ENCODE assay signal across 9 cellular contexts in genomic region chr12:63844391-63845341, GRCh38. TPM values are rescaled to one million over a fixed set of nuclear protein-coding genes. Genes with fewer than 3 reads are reported as not detected.
DNase-seq lines count a peak whose midpoint lies in the region; ATAC-seq and TF ChIP-seq lines count a peak whose summit lies in the region.
"Had no signal": no experiment of that assay in that cellular context is flagged by ENCODE, and none has a peak within 500 bp of the region (broad histone marks: within the 10 kb centered on the region; RNA-seq: fewer than 3 reads in every experiment).

SRGAP1 (plus strand) TSS chr12:63844700; CDS start chr12:63844817, 117 bp downstream.

- peak within 1 kb of the TSS; percentile 98 for H3K9ac ChIP-seq in fibroblast of lung (ENCODE audit: insufficient read depth, low read length)

- H3K9me3 ChIP-seq in fibroblast of lung (ENCODE audit: control insufficient read depth, insufficient read depth, low read depth, low read length), result no peaks in the 10 kb centered on the region

- H2AFZ ChIP-seq in GM23338 (peak within 1 kb of the TSS; percentile 100), fibroblast of lung (ENCODE audit: low read length) (peak within 1 kb of the TSS; percentile 66)

- H3F3A ChIP-seq in GM23338 (replicated peaks; ENCODE audit: low read depth), result 0 out of 2 replicates have a peak, but pooled peaks cover 7% of the 10 kb centered on the region

- DNase-seq in NCI-H1694 treated with DMSO at 0.1 percent for 48 hours (lab: John Stamatoyannopoulos, UW) (peak; percentile 12), NCI-H1694 (lab: John Stamatoyannopoulos, UW) (no peak), GM23338 (ENCODE audit: low spot score) (peak; percentile 63), NCI-H1092 (lab: John Stamatoyannopoulos, UW) (peak; percentile 33), UCSD-AML1 (lab: John Stamatoyannopoulos, UW; ENCODE audit: unreplicated experiment) (peak; percentile 38), fibroblast of lung (ENCODE audit: low read depth in 2 of 2) (peak; percentile 72 to 86), mucosa of gallbladder (ENCODE audit: low spot score) (peak; percentile 45), type B pancreatic cell (ENCODE audit: extremely low spot score, unreplicated experiment) (peak; percentile 75)
- DNase-seq: DND-41 had no signal

- 0 out of 2 replicates have a peak within 1 kb of the TSS, but pooled peaks have one; percentile 36 for H3K27ac ChIP-seq in GM23338 (ENCODE audit: low read depth)
- H3K27ac ChIP-seq in fibroblast of lung (ENCODE audit: insufficient read depth, low read length), result peak within 1 kb of the TSS; percentile 95

- H3K36me3 Mint-ChIP-seq in GM23338 (ENCODE audit: low read depth), result peaks cover 2% of the 10 kb centered on the region; the same call in 1 of the 3 replicates
- peaks cover 3% of the 10 kb centered on the region for H3K36me3 Mint-ChIP-seq in type B pancreatic cell

- no peaks in the 10 kb centered on the region; the same call in 2 of the 3 replicates for H3K9me3 Mint-ChIP-seq in GM23338
- no peaks in the 10 kb centered on the region for H3K9me3 Mint-ChIP-seq in type B pancreatic cell

- H3K4me3 Mint-ChIP-seq in GM23338 (peak within 1 kb of the TSS; percentile 95), type B pancreatic cell (peak within 1 kb of the TSS; percentile 100)

- TF ChIP-seq CTCF in GM23338 (conservative IDR thresholded peaks at IDR 0.05; ENCODE audit: low read depth in 2 of 2) (no peak), fibroblast of lung (conservative IDR thresholded peaks at IDR 0.05 in 1 of 2, IDR thresholded peaks at IDR 0.05 in 1 of 2; ENCODE audit: low read depth in 1 of 2, low read length in 2 of 2) (peak; percentile 19 to 44), type B pancreatic cell (conservative IDR thresholded peaks at IDR 0.05) (no peak)

- peaks cover 20% of the 10 kb centered on the region for H3K27me3 ChIP-seq in GM23338 (ENCODE audit: insufficient read depth)
- no peaks in the 10 kb centered on the region for H3K27me3 ChIP-seq in fibroblast of lung (ENCODE audit: control insufficient read depth, insufficient read depth, low read length)

- H3K4me1 Mint-ChIP-seq in GM23338 (peaks cover 20% of the 10 kb centered on the region), type B pancreatic cell (ENCODE audit: unreplicated experiment) (peaks cover 33% of the 10 kb centered on the region)

- no peaks in the 10 kb centered on the region for H3K9me2 ChIP-seq in GM23338 (ENCODE audit: insufficient read depth)

- H3K27ac Mint-ChIP-seq in GM23338, result no peak within 1 kb of the TSS; the same call in 1 of the 2 replicates
- peak within 1 kb of the TSS; percentile 87 for H3K27ac Mint-ChIP-seq in type B pancreatic cell

- H3K79me2 ChIP-seq in GM23338 (replicated peaks; ENCODE audit: insufficient read depth) (peaks cover 47% of the 10 kb centered on the region), fibroblast of lung (ENCODE audit: control insufficient read depth, insufficient read depth, low read length) (peaks cover 55% of the 10 kb centered on the region)

- H3K4me1 ChIP-seq in GM23338 (ENCODE audit: insufficient read depth), result peaks cover 16% of the 10 kb centered on the region
- peaks cover 5% of the 10 kb centered on the region for H3K4me1 ChIP-seq in fibroblast of lung (ENCODE audit: control insufficient read depth, extremely low read depth, insufficient read depth, low read length)

- peak within 1 kb of the TSS; percentile 99 for H3K4me3 ChIP-seq in GM23338
- peak within 1 kb of the TSS; percentile 84 to 98 (median 93) for H3K4me3 ChIP-seq in fibroblast of lung (replicated peaks in 1 of 4; ENCODE audit: control extremely low read depth in 1 of 4, insufficient read depth in 1 of 4, low read depth in 3 of 4, low read length in 4 of 4)

- no peak for ATAC-seq in GM23338

- H3K4me2 ChIP-seq in GM23338 (peak within 1 kb of the TSS; percentile 100), fibroblast of lung (ENCODE audit: extremely low read depth, insufficient read depth, low read length) (peak within 1 kb of the TSS; percentile 90)

- H4K20me1 ChIP-seq in GM23338 (replicated peaks; ENCODE audit: insufficient read depth), result peaks cover 4% of the 10 kb centered on the region
- no peaks in the 10 kb centered on the region for H4K20me1 ChIP-seq in fibroblast of lung (ENCODE audit: control insufficient read depth, extremely low read depth, insufficient read depth, low read length)

- H3K27me3 Mint-ChIP-seq in GM23338 (ENCODE audit: insufficient read depth, low read depth, poor library complexity) (peaks cover 8% of the 10 kb centered on the region), type B pancreatic cell (no peaks in the 10 kb centered on the region)

- H3K36me3 ChIP-seq in GM23338 (ENCODE audit: insufficient read depth) (no peaks in the 10 kb centered on the region), fibroblast of lung (ENCODE audit: control insufficient read depth, insufficient read depth, low read length) (peaks cover 2% of the 10 kb centered on the region)

TF ChIP-seq in GM23338, 12 proteins besides CTCF, POLR2A, EP300 and RAD21 (continues in another document):
- TF ChIP-seq, protein P1, sequence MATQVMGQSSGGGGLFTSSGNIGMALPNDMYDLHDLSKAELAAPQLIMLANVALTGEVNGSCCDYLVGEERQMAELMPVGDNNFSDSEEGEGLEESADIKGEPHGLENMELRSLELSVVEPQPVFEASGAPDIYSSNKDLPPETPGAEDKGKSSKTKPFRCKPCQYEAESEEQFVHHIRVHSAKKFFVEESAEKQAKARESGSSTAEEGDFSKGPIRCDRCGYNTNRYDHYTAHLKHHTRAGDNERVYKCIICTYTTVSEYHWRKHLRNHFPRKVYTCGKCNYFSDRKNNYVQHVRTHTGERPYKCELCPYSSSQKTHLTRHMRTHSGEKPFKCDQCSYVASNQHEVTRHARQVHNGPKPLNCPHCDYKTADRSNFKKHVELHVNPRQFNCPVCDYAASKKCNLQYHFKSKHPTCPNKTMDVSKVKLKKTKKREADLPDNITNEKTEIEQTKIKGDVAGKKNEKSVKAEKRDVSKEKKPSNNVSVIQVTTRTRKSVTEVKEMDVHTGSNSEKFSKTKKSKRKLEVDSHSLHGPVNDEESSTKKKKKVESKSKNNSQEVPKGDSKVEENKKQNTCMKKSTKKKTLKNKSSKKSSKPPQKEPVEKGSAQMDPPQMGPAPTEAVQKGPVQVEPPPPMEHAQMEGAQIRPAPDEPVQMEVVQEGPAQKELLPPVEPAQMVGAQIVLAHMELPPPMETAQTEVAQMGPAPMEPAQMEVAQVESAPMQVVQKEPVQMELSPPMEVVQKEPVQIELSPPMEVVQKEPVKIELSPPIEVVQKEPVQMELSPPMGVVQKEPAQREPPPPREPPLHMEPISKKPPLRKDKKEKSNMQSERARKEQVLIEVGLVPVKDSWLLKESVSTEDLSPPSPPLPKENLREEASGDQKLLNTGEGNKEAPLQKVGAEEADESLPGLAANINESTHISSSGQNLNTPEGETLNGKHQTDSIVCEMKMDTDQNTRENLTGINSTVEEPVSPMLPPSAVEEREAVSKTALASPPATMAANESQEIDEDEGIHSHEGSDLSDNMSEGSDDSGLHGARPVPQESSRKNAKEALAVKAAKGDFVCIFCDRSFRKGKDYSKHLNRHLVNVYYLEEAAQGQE (IDR thresholded peaks at IDR 0.05; ENCODE audit: unreplicated experiment), result no peak
- TF ChIP-seq ZNF331 (CRISPR knock-in tag; IDR thresholded peaks at IDR 0.05; ENCODE audit: low read depth) (no peak), EZH2phosphoT487 (IDR thresholded peaks at IDR 0.05; ENCODE audit: unreplicated experiment) (no peak), STAT1 (IDR thresholded peaks at IDR 0.05; ENCODE audit: unreplicated experiment) (no peak), NANOG (IDR thresholded peaks at IDR 0.05; ENCODE audit: borderline replicate concordance) (no peak), POLR2AphosphoS5 (IDR thresholded peaks at IDR 0.05; ENCODE audit: low read depth) (no peak), JUNB (IDR thresholded peaks at IDR 0.05; ENCODE audit: unreplicated experiment) (no peak)

RNA-seq across cellular contexts. Expression of gene SRGAP1, which starts in this region (rescaled TPM):
- 5.6 and 6.1 TPM in 2 replicates for total RNA-seq in GM23338 (2014; rRNA removed; shearing (Covaris generic))
- 8.1 and 8.3 TPM in 2 replicates for polyA plus RNA-seq in GM23338 (2016; fragmentation: Nextera tagmentation; extraction: Ambion mirVana)
- total RNA-seq in fibroblast of lung, result 17.5 and 30.2 TPM in 2 replicates
- 18.9 and 23.8 TPM in 2 replicates for polyA plus RNA-seq in fibroblast of lung
- 14.2 and 14.3 TPM in 2 replicates for polyA plus RNA-seq in fibroblast of lung (2012)
- 35.2 and 51.6 TPM in 2 replicates for polyA minus RNA-seq in fibroblast of lung (ENCODE audit: low replicate concordance)
- 13.5 TPM for total RNA-seq in mucosa of gallbladder
- 13.1 and 14.9 TPM in 2 replicates for total RNA-seq in type B pancreatic cell (ENCODE audit: low replicate concordance)

Comparison
In these comparisons a context has a peak if more than half of its experiments do, and no peak if none do; other contexts are left out.
1. CTCF ChIP-seq: peak in fibroblast of lung (2 of 2); none in GM23338 (0 of 2) and type B pancreatic cell (single experiment).